Comparison of ENCODE assay signal across 8 cellular contexts in the genomic region with DNA sequence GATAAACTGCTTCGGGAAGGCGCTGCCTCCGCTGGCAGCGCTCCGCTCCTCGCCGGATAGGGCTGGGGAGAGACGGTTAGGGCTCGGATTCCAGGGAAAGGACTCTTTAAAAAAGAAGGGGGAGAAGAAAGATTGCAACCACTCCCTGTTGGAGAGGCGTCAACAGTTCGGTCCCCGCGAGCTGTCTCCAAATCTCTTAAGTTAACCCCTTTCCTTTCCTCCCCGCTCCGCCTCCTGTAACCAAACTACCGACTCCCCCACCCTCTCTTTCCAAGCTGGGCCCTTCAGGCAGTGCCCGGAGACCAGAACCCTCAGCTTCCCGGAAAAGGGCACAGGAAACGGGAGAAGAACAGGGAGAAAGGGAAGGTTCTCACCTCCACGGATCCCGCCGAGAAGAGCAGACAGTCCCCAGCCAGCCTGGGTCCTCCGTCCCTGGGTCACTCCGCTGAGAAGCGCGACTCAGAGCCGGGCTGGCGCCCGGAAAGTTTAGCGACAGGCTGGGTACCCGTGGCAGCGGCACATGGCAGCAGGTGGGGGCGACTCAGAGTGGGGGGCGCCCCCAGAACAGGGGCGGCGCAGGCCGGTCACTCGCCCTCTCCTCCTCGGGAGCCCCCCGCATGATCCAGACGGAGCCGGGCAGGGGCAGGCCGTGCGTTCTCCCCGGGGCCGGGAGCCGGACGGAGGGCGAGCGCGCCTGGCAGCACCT. TPM values are rescaled to one million over a fixed set of nuclear protein-coding genes. Genes with fewer than 3 reads are reported as not detected.
DNase-seq lines count a peak whose midpoint lies in the region; ATAC-seq, FAIRE-seq and TF ChIP-seq lines count a peak whose summit lies in the region.

No MANE protein-coding gene starts in this region.

- TF ChIP-seq EP300 in HepG2 (IDR thresholded peaks at IDR 0.05; ENCODE audit: low read depth in 2 of 2, low read length in 2 of 2) (no peak), HepG2 (CRISPR knock-in tag; IDR thresholded peaks at IDR 0.05; ENCODE audit: borderline replicate concordance) (no peak)

- peak overlapping the region; percentile 84 for H3K4me3 ChIP-seq in Panc1 (ENCODE audit: low read depth in 2 of 2, low read length in 2 of 2)
- peak overlapping the region; percentile 67 to 76 (median 75) for H3K4me3 ChIP-seq in mammary epithelial cell (replicated peaks in 1 of 3; ENCODE audit: insufficient read depth in 1 of 3, low read depth in 2 of 3, low read length in 3 of 3)
- peak overlapping the region; percentile 80 to 98 (median 88) for H3K4me3 ChIP-seq in HepG2 (replicated peaks in 1 of 3; ENCODE audit: insufficient read depth in 1 of 3, low read depth in 2 of 3, low read length in 3 of 3)

- peaks cover 11 to 25% of the 10 kb centered on the region in 2 donors for H3K27me3 Mint-ChIP-seq in stimulated activated naive B cell treated with anti-CD40 and anti-IgM and Interleukin-4, amounts not matched to agents 10 μg/mL and 1 μg/mL and 100 μg/mL, for 72 hours

- H4K20me1 ChIP-seq in mammary epithelial cell (ENCODE audit: insufficient read depth, low read length) (peaks cover 4% of the 10 kb centered on the region), HepG2 (ENCODE audit: insufficient read depth, low read length) (peaks cover 41% of the 10 kb centered on the region)

- no peaks in the 10 kb centered on the region for H3K36me3 ChIP-seq in Panc1 (ENCODE audit: control insufficient read depth, insufficient read depth, low read length)
- no peaks in the 10 kb centered on the region for H3K36me3 ChIP-seq in mammary epithelial cell (ENCODE audit: insufficient read depth, low read length)
- H3K36me3 ChIP-seq in HepG2 (replicated peaks in 1 of 2; ENCODE audit: control insufficient read depth in 1 of 2, insufficient read depth in 2 of 2, low read length in 2 of 2), result peaks cover 13 to 28% of the 10 kb centered on the region in 2 experiments

- no peak for TF ChIP-seq RAD21 in HepG2 (CRISPR knock-in tag; IDR thresholded peaks at IDR 0.05)

- peak overlapping the region; percentile 94 for H2AFZ ChIP-seq in mammary epithelial cell (ENCODE audit: low read depth, low read length)
- H2AFZ ChIP-seq in HepG2 (ENCODE audit: low read length), result no peak overlapping the region

- WGBS in mammary epithelial cell (ENCODE audit: low coverage, missing lambda C conversion rate), result 11% methylated on average over 9 of the region's 51 CpGs
- WGBS in HepG2 (ENCODE audit: low lambda C conversion rate), result 1% methylated on average over 44 of the region's 51 CpGs

- CTCF ChIA-PET in Panc1 (lab: Charles Lee) (interaction anchor here (0.8 kb wide), 1 partner anchor 271 kb away, joined by 3 read pairs; no protein-coding TSS in a partner anchor), mammary epithelial cell (lab: Charles Lee; ENCODE audit: low non-redundant PET) (no interaction called here), HepG2 (lab: Yijun Ruan, JAX; ENCODE audit: low intra/inter-chr PET ratio, low total read pairs) (interaction anchor here (1.4 to 2.3 kb wide), 5 partner anchors 23 to 265 kb away, joined by 3 to 11 read pairs (median 7); no protein-coding TSS in a partner anchor)

- H3K4me1 Mint-ChIP-seq in stimulated activated naive B cell treated with anti-CD40 and anti-IgM and Interleukin-4, amounts not matched to agents 10 μg/mL and 1 μg/mL and 100 μg/mL, for 72 hours, result peaks cover 26 to 52% of the 10 kb centered on the region in 2 donors

- H3K9me3 Mint-ChIP-seq in stimulated activated naive B cell treated with anti-CD40 and anti-IgM and Interleukin-4, amounts not matched to agents 10 μg/mL and 1 μg/mL and 100 μg/mL, for 72 hours, result peaks cover 3 to 8% of the 10 kb centered on the region in 2 donors

- in situ Hi-C loops in Panc1 (cut with HindIII; ENCODE audit: low pct_unique_long_range_greater_than_20kb, low sequenced_read_pairs), result no loop called here
- in situ Hi-C loops in mammary epithelial cell (cut with MboI; ENCODE audit: low sequenced_read_pairs in 2 of 2), result loop anchor here in 1 of 2 donors (10.0 to 25.0 kb wide), 2 partner anchors 193 to 266 kb away; no protein-coding TSS in a partner anchor
- in situ Hi-C loops in HepG2 (cut with HindIII; ENCODE audit: extremely low pct_ligation_motif_present, low pct_unique_long_range_greater_than_20kb), result loop anchor here (5.0 kb wide), 2 partner anchors 58 to 203 kb away; no protein-coding TSS in a partner anchor

- H3K27ac ChIP-seq in Panc1 (ENCODE audit: low read length) (peak overlapping the region; percentile 79), mammary epithelial cell (ENCODE audit: insufficient read depth, low read depth, low read length) (peak overlapping the region; percentile 28), HepG2 (ENCODE audit: extremely low read length, insufficient read depth, low read length) (peak overlapping the region; percentile 92)

- POLR2A ChIA-PET in Panc1 (lab: Charles Lee), result interaction anchor here (0.5 kb wide), 1 partner anchor 104 kb away, joined by 4 read pairs; no protein-coding TSS in a partner anchor
- POLR2A ChIA-PET in HepG2 (lab: Yijun Ruan, JAX), result interaction anchor here (0.7 to 8.6 kb wide), 48 partner anchors 9 to 272 kb away, joined by 3 to 232 read pairs (median 7); partner anchors contain the start of gene PLEKHM3

- DNase-seq in AG08396 (ENCODE audit: low spot score) (peak; percentile 54), Panc1 (ENCODE audit: low read depth, low spot score) (no peak), mammary epithelial cell (peak; percentile 60), HepG2 (ENCODE audit: low spot score) (peak; percentile 32), NCI-H1436 treated with DMSO at 0.1 percent for 48 hours (lab: John Stamatoyannopoulos, UW) (no peak)
- peak; percentile 24 for DNase-seq in stimulated activated naive B cell treated with anti-CD40 and anti-IgM and Interleukin-4, amounts not matched to agents 10 μg/mL and 1 μg/mL and 100 μg/mL, for 72 hours

- intact Hi-C loops in Panc1 (cut with micrococcal nuclease; ENCODE audit: unreplicated experiment), result loop anchor here (2.0 to 5.0 kb wide), 3 partner anchors 204 to 303 kb away; no protein-coding TSS in a partner anchor
- intact Hi-C loops in mammary epithelial cell (cut with micrococcal nuclease), result loop anchor here (1.0 to 2.0 kb wide), 8 partner anchors 23 to 496 kb away; partner anchors contain the start of gene PLEKHM3
- intact Hi-C loops in HepG2 (cut with micrococcal nuclease; ENCODE audit: unreplicated experiment), result loop anchor here (1.0 to 5.0 kb wide), 8 partner anchors 23 to 265 kb away; no protein-coding TSS in a partner anchor

- peaks cover 12 to 15% of the 10 kb centered on the region in 2 donors for H3K36me3 Mint-ChIP-seq in stimulated activated naive B cell treated with anti-CD40 and anti-IgM and Interleukin-4, amounts not matched to agents 10 μg/mL and 1 μg/mL and 100 μg/mL, for 72 hours

- BruUV-seq in Panc1 (replicated peaks; lab: Mats Ljungman, UMichigan) (no TSS peak), mammary epithelial cell (replicated peaks; lab: Mats Ljungman, UMichigan) (no TSS peak), HepG2 (replicated peaks; lab: Mats Ljungman, UMichigan) (TSS peak; percentile 34)

- no peak; a peak in 1 of 4 replicates for TF ChIP-seq POLR2A in HepG2 (IDR thresholded peaks at IDR 0.05; ENCODE audit: insufficient read depth in 1 of 2, low read depth in 2 of 2, low read length in 2 of 2)

- H3K79me2 ChIP-seq in mammary epithelial cell (ENCODE audit: insufficient read depth, low read length) (peaks cover 33% of the 10 kb centered on the region), HepG2 (ENCODE audit: insufficient read depth, low read length) (peaks cover 53% of the 10 kb centered on the region)

- dilution Hi-C loops in mammary epithelial cell (cut with HindIII; ENCODE audit: low sequenced_read_pairs), result loop anchor here (25.0 kb wide), 1 partner anchor 293 kb away; no protein-coding TSS in a partner anchor

- TF ChIP-seq CTCF in Panc1 (IDR thresholded peaks at IDR 0.05), result no peak
- TF ChIP-seq CTCF in mammary epithelial cell (conservative IDR thresholded peaks at IDR 0.05 in 1 of 2, IDR thresholded peaks at IDR 0.05 in 1 of 2; ENCODE audit: extremely low read depth in 1 of 2, insufficient read depth in 1 of 2, low read depth in 1 of 2, low read length in 2 of 2), result no peak
- no peak for TF ChIP-seq CTCF in HepG2 (CRISPR knock-in tag; IDR thresholded peaks at IDR 0.05)

- ATAC-seq in GM18519 (IDR thresholded peaks at IDR 0.05; ENCODE audit: low FRiP score, unreplicated experiment) (peak; percentile 11), HG03045 (IDR thresholded peaks at IDR 0.05; ENCODE audit: unreplicated experiment) (peak; percentile 14), Panc1 (peak; percentile 25), HepG2 (peak; percentile 13)
- ATAC-seq in stimulated activated naive B cell treated with anti-CD40 and anti-IgM and Interleukin-4, amounts not matched to agents 10 μg/mL and 1 μg/mL and 100 μg/mL, for 72 hours (replicated peaks), result peak; percentile 35 to 36

- FAIRE-seq in HepG2 (lab: Jason Lieb, UNC), result no peak

- H3K4me2 ChIP-seq in mammary epithelial cell (ENCODE audit: insufficient read depth, low read depth, low read length), result peak overlapping the region; percentile 99
- peak overlapping the region; percentile 87 for H3K4me2 ChIP-seq in HepG2 (ENCODE audit: low read depth, low read length)

- peak overlapping the region; percentile 84 to 85 for H3K4me3 Mint-ChIP-seq in stimulated activated naive B cell treated with anti-CD40 and anti-IgM and Interleukin-4, amounts not matched to agents 10 μg/mL and 1 μg/mL and 100 μg/mL, for 72 hours

- H3K9ac ChIP-seq in mammary epithelial cell (ENCODE audit: insufficient read depth, low read length) (peak overlapping the region; percentile 42), HepG2 (ENCODE audit: insufficient read depth, low read depth, low read length) (peak overlapping the region; percentile 94)

- H3K4me1 ChIP-seq in Panc1 (ENCODE audit: control insufficient read depth, insufficient read depth, low read length) (peaks cover 15% of the 10 kb centered on the region), mammary epithelial cell (ENCODE audit: insufficient read depth, low read length) (peaks cover 9% of the 10 kb centered on the region), HepG2 (ENCODE audit: insufficient read depth, low read length) (peaks cover 59% of the 10 kb centered on the region)

- peak overlapping the region; percentile 88 for H3K27ac Mint-ChIP-seq in stimulated activated naive B cell treated with anti-CD40 and anti-IgM and Interleukin-4, amounts not matched to agents 10 μg/mL and 1 μg/mL and 100 μg/mL, for 72 hours

- H3K9me3 ChIP-seq in Panc1 (ENCODE audit: control insufficient read depth, insufficient read depth, low read depth, low read length) (no peaks in the 10 kb centered on the region), mammary epithelial cell (replicated peaks; ENCODE audit: insufficient read depth, low read length) (no peaks in the 10 kb centered on the region), HepG2 (ENCODE audit: low read length) (no peaks in the 10 kb centered on the region)

- no peaks in the 10 kb centered on the region for H3K27me3 ChIP-seq in Panc1 (ENCODE audit: control insufficient read depth, insufficient read depth, low read length)
- H3K27me3 ChIP-seq in mammary epithelial cell (ENCODE audit: insufficient read depth, low read length), result no peaks in the 10 kb centered on the region
- no peaks in the 10 kb centered on the region; a peak in 1 of 5 replicates for H3K27me3 ChIP-seq in HepG2 (ENCODE audit: control insufficient read depth in 1 of 2, insufficient read depth in 2 of 2, low read length in 2 of 2)

RNA-seq across cellular contexts. Expression of gene FZD5, which starts 0.7 kb away (rescaled TPM):
- 9.4 TPM for total RNA-seq in Panc1 (2021; ENCODE audit: unreplicated experiment)
- 3.9 TPM for polyA plus RNA-seq in Panc1 (2012; ENCODE audit: insufficient read length)
- total RNA-seq in mammary epithelial cell, result 1 to 10 TPM; 4.4 to 8.7 TPM
- 1.9 TPM for polyA plus RNA-seq in mammary epithelial cell
- 4.5 TPM for polyA minus RNA-seq in mammary epithelial cell
- 28.9 and 34.3 TPM in 2 replicates for total RNA-seq in HepG2 (2016; rRNA removed; fragmentation: Illumina TruSeq; extraction: Trizol)
- 3.1 and 4.0 TPM in 2 replicates for total RNA-seq in HepG2 (2016; cell fraction: cytosol; rRNA removed; fragmentation: Illumina TruSeq; extraction: Trizol; ENCODE audit: low read depth)
- total RNA-seq in HepG2 (2016; cell fraction: insoluble cytoplasmic fraction; rRNA removed; fragmentation: Illumina TruSeq; extraction: Trizol), result 27.1 and 33.9 TPM in 2 replicates
- total RNA-seq in HepG2 (2016; cell fraction: membrane; rRNA removed; fragmentation: Illumina TruSeq; extraction: Trizol), result 17.9 and 18.6 TPM in 2 replicates
- total RNA-seq in HepG2 (2016; cell fraction: nucleus; rRNA removed; fragmentation: Illumina TruSeq; extraction: Trizol), result 49.9 and 55.0 TPM in 2 replicates
- 25.3 and 29.1 TPM in 2 replicates for polyA plus RNA-seq in HepG2 (2011; rRNA removed)
- 17.7 and 21.9 TPM in 2 replicates for polyA plus RNA-seq in HepG2 (2011; cell fraction: cytosol; rRNA removed)
- 46.8 and 48.3 TPM in 2 replicates for polyA plus RNA-seq in HepG2 (2011; cell fraction: nucleus; rRNA removed)
- polyA plus RNA-seq in HepG2 (2012), result 41.5 and 51.6 TPM in 2 replicates
- polyA plus RNA-seq in HepG2 (2016; cell fraction: cytosol; fragmentation: Illumina TruSeq; extraction: Trizol; ENCODE audit: low read depth), result 1.9 and 2.0 TPM in 2 replicates
- 21.1 and 22.9 TPM in 2 replicates for polyA plus RNA-seq in HepG2 (2016; cell fraction: insoluble cytoplasmic fraction; fragmentation: Illumina TruSeq; extraction: Trizol; ENCODE audit: low read depth)
- 6.8 and 7.4 TPM in 2 replicates for polyA plus RNA-seq in HepG2 (2016; cell fraction: membrane; fragmentation: Illumina TruSeq; extraction: Trizol; ENCODE audit: low read depth)
- polyA plus RNA-seq in HepG2 (2016; cell fraction: nucleus; fragmentation: Illumina TruSeq; extraction: Trizol; ENCODE audit: insufficient read depth, low read depth), result 38.4 and 40.1 TPM in 2 replicates
- 4.3 and 130 TPM in 2 replicates for polyA minus RNA-seq in HepG2 (2011; rRNA and poly(A)+ RNA removed; ENCODE audit: low replicate concordance)
- 61.0 and 69.9 TPM in 2 replicates for polyA minus RNA-seq in HepG2 (2011; cell fraction: cytosol; rRNA and poly(A)+ RNA removed)
- 116 and 135 TPM in 2 replicates for polyA minus RNA-seq in HepG2 (2011; cell fraction: nucleus; rRNA and poly(A)+ RNA removed)

RNA-seq across cellular contexts. Expression of gene CCNYL1, which starts 57.6 kb away (rescaled TPM):
- total RNA-seq in Panc1 (2021; ENCODE audit: unreplicated experiment) (31.4 TPM), mammary epithelial cell (10 to 100 TPM; 11.2 to 30.0 TPM), HepG2 (2016; rRNA removed; fragmentation: Illumina TruSeq; extraction: Trizol) (12.5 and 20.2 TPM in 2 replicates)
- polyA plus RNA-seq in Panc1 (2012; ENCODE audit: insufficient read length), result 18.4 TPM
- polyA plus RNA-seq in mammary epithelial cell (16.3 TPM), HepG2 (2011; rRNA removed) (13.8 and 16.2 TPM in 2 replicates)
- polyA minus RNA-seq in mammary epithelial cell, result 28.4 TPM
- 27.0 and 29.5 TPM in 2 replicates for total RNA-seq in HepG2 (2016; cell fraction: cytosol; rRNA removed; fragmentation: Illumina TruSeq; extraction: Trizol; ENCODE audit: low read depth)
- total RNA-seq in HepG2 (2016; cell fraction: insoluble cytoplasmic fraction; rRNA removed; fragmentation: Illumina TruSeq; extraction: Trizol), result 10.0 and 17.8 TPM in 2 replicates
- 33.7 and 38.3 TPM in 2 replicates for total RNA-seq in HepG2 (2016; cell fraction: membrane; rRNA removed; fragmentation: Illumina TruSeq; extraction: Trizol)
- total RNA-seq in HepG2 (2016; cell fraction: nucleus; rRNA removed; fragmentation: Illumina TruSeq; extraction: Trizol), result 16.4 and 19.2 TPM in 2 replicates
- polyA plus RNA-seq in HepG2 (2011; cell fraction: cytosol; rRNA removed), result 6.9 and 11.0 TPM in 2 replicates
- 9.8 and 10.3 TPM in 2 replicates for polyA plus RNA-seq in HepG2 (2011; cell fraction: nucleus; rRNA removed)
- polyA plus RNA-seq in HepG2 (2012), result 17.2 and 21.4 TPM in 2 replicates
- polyA plus RNA-seq in HepG2 (2016; cell fraction: cytosol; fragmentation: Illumina TruSeq; extraction: Trizol; ENCODE audit: low read depth), result 43.2 and 48.7 TPM in 2 replicates
- 35.4 and 41.7 TPM in 2 replicates for polyA plus RNA-seq in HepG2 (2016; cell fraction: insoluble cytoplasmic fraction; fragmentation: Illumina TruSeq; extraction: Trizol; ENCODE audit: low read depth)
- polyA plus RNA-seq in HepG2 (2016; cell fraction: membrane; fragmentation: Illumina TruSeq; extraction: Trizol; ENCODE audit: low read depth), result 77.8 and 84.1 TPM in 2 replicates
- polyA plus RNA-seq in HepG2 (2016; cell fraction: nucleus; fragmentation: Illumina TruSeq; extraction: Trizol; ENCODE audit: insufficient read depth, low read depth), result 34.4 and 39.4 TPM in 2 replicates
- 3.2 and 9.0 TPM in 2 replicates for polyA minus RNA-seq in HepG2 (2011; rRNA and poly(A)+ RNA removed; ENCODE audit: low replicate concordance)
- polyA minus RNA-seq in HepG2 (2011; cell fraction: cytosol; rRNA and poly(A)+ RNA removed), result 16.2 and 19.4 TPM in 2 replicates
- 19.1 and 23.7 TPM in 2 replicates for polyA minus RNA-seq in HepG2 (2011; cell fraction: nucleus; rRNA and poly(A)+ RNA removed)

Comparison
In these comparisons a context has a peak if more than half of its experiments do, and no peak if none do; other contexts are left out.
1. DNase-seq: peak in AG08396 (single experiment), mammary epithelial cell (single experiment), HepG2 (single experiment) and stimulated activated naive B cell treated with anti-CD40 and anti-IgM and Interleukin-4, amounts not matched to agents 10 μg/mL and 1 μg/mL and 100 μg/mL, for 72 hours (single experiment); none in Panc1 (single experiment) and NCI-H1436 treated with DMSO at 0.1 percent for 48 hours (single experiment).
2. H3K27ac ChIP-seq: peak in every context shown above with its lines; median percentile 92 in HepG2; 79 in Panc1; 28 in mammary epithelial cell.
3. Peak in every context shown above with its lines, with median percentiles within 50 percentile points of each other: ATAC-seq and H3K4me3 ChIP-seq.